ENCODE assay signal across 9 cellular contexts in the genomic region with DNA sequence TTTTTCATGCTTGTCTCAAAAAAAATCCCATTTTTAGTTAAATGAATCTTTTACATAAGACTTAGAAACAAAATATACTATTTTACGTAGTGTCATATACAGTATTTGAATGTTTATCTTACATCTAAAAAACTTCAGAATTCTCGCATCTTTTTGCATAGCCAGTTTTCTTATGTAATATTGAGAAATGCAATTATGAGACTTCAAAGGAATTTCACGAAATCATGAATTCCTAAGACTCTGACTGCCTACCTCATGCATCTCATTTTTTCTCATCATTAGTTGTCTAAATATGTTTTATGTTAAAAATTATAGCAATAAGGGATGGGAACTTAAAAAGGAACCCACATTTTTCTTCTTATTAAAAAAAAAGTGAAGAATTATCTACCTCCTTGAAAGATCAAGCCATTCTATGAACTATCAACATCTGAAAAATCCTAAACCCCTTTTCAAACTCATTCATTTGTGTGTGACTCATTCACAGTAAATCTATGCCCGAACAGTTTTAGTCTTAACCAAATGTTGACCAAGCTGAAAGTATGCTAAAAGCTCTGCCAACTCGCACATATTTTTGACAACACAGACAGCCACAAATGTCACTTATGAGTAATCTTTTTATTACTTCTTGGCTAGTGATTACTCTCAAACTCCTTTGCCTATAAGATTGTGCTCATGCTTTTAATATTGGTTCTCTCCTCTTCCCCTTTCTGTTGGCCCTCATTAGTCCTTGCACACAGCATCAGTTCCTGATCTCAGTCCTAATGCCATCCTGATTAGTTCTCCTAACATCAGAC.
DNase-seq lines count a peak whose midpoint lies in the region; ATAC-seq and TF ChIP-seq lines count a peak whose summit lies in the region.
"Had no signal": no experiment of that assay in that cellular context is flagged by ENCODE, and none has a peak within 500 bp of the region (broad histone marks: within the 10 kb centered on the region; RNA-seq: fewer than 3 reads in every experiment).

No MANE protein-coding gene starts in this region.

- ATAC-seq in GM18498 (IDR thresholded peaks at IDR 0.05; ENCODE audit: unreplicated experiment) = peak; percentile 78
- ATAC-seq in HG02623 (IDR thresholded peaks at IDR 0.05; ENCODE audit: unreplicated experiment) = peak; percentile 51

- no peak for TF ChIP-seq CTCF in spleen (IDR thresholded peaks at IDR 0.05 in 8 of 11, conservative IDR thresholded peaks at IDR 0.05 in 3 of 11)

- no peaks in the 10 kb centered on the region for H3K4me1 ChIP-seq in spleen

- no peaks in the 10 kb centered on the region for H3K36me3 ChIP-seq in spleen

- WGBS in spleen, 5 donors = 69 to 77% (median 73%) methylated on average over 5 of the region's 5 CpGs

- no peak for TF ChIP-seq POLR2A in spleen (IDR thresholded peaks at IDR 0.05)

- DNase-seq in OCI-M1 (lab: John Stamatoyannopoulos, UW) (peak; percentile 44), kidney glomerular epithelial cell (lab: John Stamatoyannopoulos, UW) (peak; percentile 93), NCI-H187 treated with DMSO at 0.1 percent for 48 hours (lab: John Stamatoyannopoulos, UW) (no peak), spleen (no peak), NCI-H345 (lab: John Stamatoyannopoulos, UW) (no peak), NCI-H69 (lab: John Stamatoyannopoulos, UW) (no peak)
- DNase-seq: GOT3 had no signal

- no peak overlapping the region for H3K27ac ChIP-seq in spleen

- peaks cover 0 to 17% (median 0%) of the 10 kb centered on the region in 7 donors for H3K27me3 ChIP-seq in spleen (replicated peaks in 1 of 7)

- H3K9me3 ChIP-seq in spleen = no peaks in the 10 kb centered on the region

- intact Hi-C loops in spleen (cut with DNase I; ENCODE audit: low total_unique reads) = no loop called here

- H3K4me3 ChIP-seq in spleen = no peak overlapping the region

Comparison
In these comparisons a context has a peak if more than half of its experiments do, and no peak if none do; other contexts are left out.
1. DNase-seq: peak in OCI-M1 (single experiment) and kidney glomerular epithelial cell (single experiment); none in NCI-H187 treated with DMSO at 0.1 percent for 48 hours (single experiment), spleen (single experiment), NCI-H345 (single experiment) and NCI-H69 (single experiment).